In genomic region chr9:127224883-127225739, GRCh38 we compare ENCODE assay signal across 8 cellular contexts. TPM values are rescaled to one million over a fixed set of nuclear protein-coding genes. Genes with fewer than 3 reads are reported as not detected.
DNase-seq lines count a peak whose midpoint lies in the region; ATAC-seq and TF ChIP-seq lines count a peak whose summit lies in the region.

No MANE protein-coding gene starts in this region.

- H3F3A ChIP-seq in neural progenitor cell (ENCODE audit: low read depth), result peaks cover 29% of the 10 kb centered on the region

- CTCF ChIA-PET in Calu3 (lab: Charles Lee), result interaction anchor here (0.5 to 1.4 kb wide), 7 partner anchors 10 to 380 kb away, joined by 3 to 9 read pairs (median 5); partner anchors contain the start of gene SLC2A8

- H3K4me3 Mint-ChIP-seq in Calu3 (ENCODE audit: low read depth, unreplicated experiment), result peak overlapping the region; percentile 79
- H3K4me3 Mint-ChIP-seq in neural progenitor cell, result peak overlapping the region; percentile 77
- peak overlapping the region; percentile 85 to 87 for H3K4me3 Mint-ChIP-seq in stimulated activated naive CD8-positive, alpha-beta T cell treated with anti-CD3 and anti-CD28 coated beads, Interleukin-15, amount 100 ng/mL, for 72 hours

- peak overlapping the region; percentile 96 for H3K4me2 ChIP-seq in neural progenitor cell

- H3K4me1 ChIP-seq in neural progenitor cell, result no peaks in the 10 kb centered on the region

- H3K79me2 ChIP-seq in neural progenitor cell (ENCODE audit: low read depth), result no peaks in the 10 kb centered on the region

- intact Hi-C loops in Calu3 (cut with micrococcal nuclease; ENCODE audit: unreplicated experiment), result no loop called here

- peaks cover 28% of the 10 kb centered on the region for H3K36me3 Mint-ChIP-seq in Calu3 (ENCODE audit: insufficient read depth, unreplicated experiment)
- peaks cover 4% of the 10 kb centered on the region for H3K36me3 Mint-ChIP-seq in neural progenitor cell

- no peaks in the 10 kb centered on the region for H3K36me3 ChIP-seq in neural progenitor cell

- peak overlapping the region; percentile 19 for H3K9ac ChIP-seq in neural progenitor cell

- H3K9me3 Mint-ChIP-seq in Calu3 (ENCODE audit: low read depth, unreplicated experiment) (no peaks in the 10 kb centered on the region), neural progenitor cell (no peaks in the 10 kb centered on the region)
- no peaks in the 10 kb centered on the region for H3K9me3 Mint-ChIP-seq in stimulated activated naive CD8-positive, alpha-beta T cell treated with anti-CD3 and anti-CD28 coated beads, Interleukin-15, amount 100 ng/mL, for 72 hours

- peaks cover 39% of the 10 kb centered on the region for H3K27me3 Mint-ChIP-seq in Calu3 (ENCODE audit: unreplicated experiment)
- H3K27me3 Mint-ChIP-seq in neural progenitor cell (ENCODE audit: insufficient read depth, low read depth), result peaks cover 17% of the 10 kb centered on the region
- H3K27me3 Mint-ChIP-seq in stimulated activated naive CD8-positive, alpha-beta T cell treated with anti-CD3 and anti-CD28 coated beads, Interleukin-15, amount 100 ng/mL, for 72 hours, result peaks cover 31% of the 10 kb centered on the region

- TF ChIP-seq CTCF in Calu3 (IDR thresholded peaks at IDR 0.05; ENCODE audit: unreplicated experiment), result no peak
- no peak for TF ChIP-seq CTCF in neural progenitor cell (IDR thresholded peaks at IDR 0.05)

- ATAC-seq in GM21737 (IDR thresholded peaks at IDR 0.05; ENCODE audit: unreplicated experiment), result peak; percentile 51
- ATAC-seq in stimulated activated naive CD8-positive, alpha-beta T cell treated with anti-CD3 and anti-CD28 coated beads, Interleukin-15, amount 100 ng/mL, for 72 hours, result peak; percentile 84

- peak overlapping the region; percentile 90 for H3K27ac Mint-ChIP-seq in Calu3 (ENCODE audit: unreplicated experiment)
- no peak overlapping the region for H3K27ac Mint-ChIP-seq in neural progenitor cell
- peak overlapping the region in 1 of 2 donors; percentile 50 for H3K27ac Mint-ChIP-seq in stimulated activated naive CD8-positive, alpha-beta T cell treated with anti-CD3 and anti-CD28 coated beads, Interleukin-15, amount 100 ng/mL, for 72 hours

- DNase-seq in Calu3 (peak; percentile 94), M059J (ENCODE audit: low read depth) (peak; percentile 87), SHP77 treated with DMSO at 0.1 percent for 48 hours (lab: John Stamatoyannopoulos, UW) (peak; percentile 60), foreskin melanocyte (peak; percentile 52), neural progenitor cell (ENCODE audit: low spot score) (peak; percentile 99)
- DNase-seq in activated gamma-delta T cell treated with anti-CD3 and anti-CD28 coated beads, Interleukin-2, amount 50 U/mL, for 16 hours (ENCODE audit: low read depth), result peak; percentile 73
- DNase-seq in stimulated activated naive CD8-positive, alpha-beta T cell treated with anti-CD3 and anti-CD28 coated beads, Interleukin-15, amount 100 ng/mL, for 72 hours, result peak; percentile 85 to 89

- peaks cover 11% of the 10 kb centered on the region for H3K4me1 Mint-ChIP-seq in Calu3 (ENCODE audit: low read depth, unreplicated experiment)
- H3K4me1 Mint-ChIP-seq in neural progenitor cell, result peaks cover 3% of the 10 kb centered on the region
- peaks cover 32% of the 10 kb centered on the region for H3K4me1 Mint-ChIP-seq in stimulated activated naive CD8-positive, alpha-beta T cell treated with anti-CD3 and anti-CD28 coated beads, Interleukin-15, amount 100 ng/mL, for 72 hours

- H3K27me3 ChIP-seq in neural progenitor cell, result peaks cover 59% of the 10 kb centered on the region

- H3K9me3 ChIP-seq in neural progenitor cell (ENCODE audit: low read depth), result no peaks in the 10 kb centered on the region

- peak overlapping the region; percentile 87 for H2AFZ ChIP-seq in neural progenitor cell (replicated peaks)

- BruUV-seq in Calu3 (replicated peaks; lab: Mats Ljungman, UMichigan), result no TSS peak

- H3K4me3 ChIP-seq in neural progenitor cell, result peak overlapping the region; percentile 74

- H3K27ac ChIP-seq in neural progenitor cell, result no peak overlapping the region

- H4K20me1 ChIP-seq in neural progenitor cell (ENCODE audit: low read depth), result peaks cover 12% of the 10 kb centered on the region

RNA-seq across cellular contexts. Expression of gene GARNL3, which starts 39.5 kb away (rescaled TPM):
- total RNA-seq in Calu3 (2022) (2.8 and 3.3 TPM in 2 replicates), neural progenitor cell (ENCODE audit: low replicate concordance) (22.6 and 32.0 TPM in 2 replicates)
- total RNA-seq in M059J (2014; rRNA removed; shearing (Covaris generic)), result 3.6 and 5.9 TPM in 2 replicates
